8 cellular contexts compared by ENCODE assay signal in the genomic region with DNA sequence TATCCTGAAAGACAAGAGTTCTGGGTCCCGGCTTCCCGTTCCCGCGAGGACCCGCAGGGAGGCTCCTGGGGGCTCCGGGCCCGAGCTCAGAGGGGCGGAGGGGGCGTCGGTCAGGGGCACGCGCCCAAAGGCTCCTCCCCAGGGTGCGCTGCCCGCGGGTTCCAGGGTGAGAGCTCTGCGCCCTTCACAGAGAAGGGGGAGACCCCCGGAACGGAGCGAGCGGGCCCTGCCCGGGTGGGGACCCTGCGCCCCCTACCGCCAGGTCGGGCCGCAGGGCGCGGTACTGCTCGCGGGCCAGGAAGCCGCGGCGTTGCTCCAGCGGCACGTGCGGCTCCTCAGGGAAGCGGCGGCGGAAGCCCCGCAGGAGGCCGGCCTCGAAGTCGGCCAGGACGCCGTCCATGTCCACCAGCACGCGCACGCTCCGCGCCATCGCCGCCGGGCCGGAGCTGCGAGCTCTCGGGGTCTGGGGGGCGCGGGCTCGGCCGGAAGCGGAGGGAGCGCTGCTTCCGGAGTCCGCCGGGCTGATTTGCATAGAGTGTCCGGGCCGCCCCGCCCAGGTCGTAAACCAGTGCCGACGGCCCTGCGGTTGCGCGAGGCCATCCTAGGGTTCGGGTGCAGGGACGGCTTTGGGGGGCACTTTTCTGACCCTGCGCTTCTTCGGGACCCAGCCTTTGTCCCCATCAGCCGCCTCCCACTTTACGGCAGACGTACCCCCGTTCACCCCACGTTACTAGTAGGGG. TPM values are rescaled to one million over a fixed set of nuclear protein-coding genes. Genes with fewer than 3 reads are reported as not detected.
DNase-seq lines count a peak whose midpoint lies in the region; ATAC-seq and TF ChIP-seq lines count a peak whose summit lies in the region.

TSS of gene NT5C (minus strand) at position 465 of the 740 bp plus-strand sequence. CDS start at position 430, 35 bp downstream.

- H3K4me1 ChIP-seq in DND-41 (ENCODE audit: insufficient read depth, low read length), result peaks cover 34% of the 10 kb centered on the region
- H3K4me1 ChIP-seq in IMR-90 (ENCODE audit: control insufficient read depth, insufficient read depth, low read length), result no peaks in the 10 kb centered on the region; the same call in 1 of the 2 replicates
- peaks cover 24% of the 10 kb centered on the region for H3K4me1 ChIP-seq in suprapubic skin

- peak within 1 kb of the TSS; percentile 96 to 97 (median 96) for H3K4me3 Mint-ChIP-seq in nephron

- H4K20me1 ChIP-seq in DND-41 (ENCODE audit: insufficient read depth, low read length) (peaks cover 16% of the 10 kb centered on the region), IMR-90 (ENCODE audit: insufficient read depth, low read length) (peaks cover 12% of the 10 kb centered on the region; the same call in 1 of the 2 replicates)

- in situ Hi-C loops in IMR-90 (cut with MboI; ENCODE audit: low sequenced_read_pairs), result no loop called here

- H2AK9ac ChIP-seq in IMR-90 (replicated peaks; ENCODE audit: low read depth, low read length, poor library complexity), result peak within 1 kb of the TSS; percentile 68

- H3K9me3 Mint-ChIP-seq in nephron, result no peaks in the 10 kb centered on the region

- CTCF ChIA-PET in IMR-90 (lab: Yijun Ruan, JAX), result interaction anchor here (0.6 to 1.9 kb wide), 4 partner anchors 17 to 72 kb away, joined by 3 to 10 read pairs (median 6); no protein-coding TSS in a partner anchor

- peak; percentile 81 for ATAC-seq in DND-41 (ENCODE audit: insufficient read depth, low read depth)
- ATAC-seq in GM21526 (IDR thresholded peaks at IDR 0.05; ENCODE audit: low FRiP score, unreplicated experiment), result peak; percentile 58
- ATAC-seq in IMR-90 (ENCODE audit: low read depth), result peak; percentile 89

- TF ChIP-seq EP300 in suprapubic skin (IDR thresholded peaks at IDR 0.05), result no peak

- H3K36me3 ChIP-seq in DND-41 (ENCODE audit: insufficient read depth, low read length) (peaks cover 37% of the 10 kb centered on the region), IMR-90 (ENCODE audit: control insufficient read depth, insufficient read depth, low read length) (peaks cover 21% of the 10 kb centered on the region), suprapubic skin (peaks cover 17% of the 10 kb centered on the region)

- peak; percentile 81 for TF ChIP-seq CTCF in DND-41 (IDR thresholded peaks at IDR 0.05; ENCODE audit: borderline replicate concordance, extremely low read depth, low read length, poor library complexity, severe bottlenecking)
- TF ChIP-seq CTCF in IMR-90 (conservative IDR thresholded peaks at IDR 0.05; ENCODE audit: low read depth, low read length), result peak; percentile 62
- TF ChIP-seq CTCF in fibroblast of the aortic adventitia (IDR thresholded peaks at IDR 0.05; ENCODE audit: insufficient read depth, low read length), result peak; percentile 53
- TF ChIP-seq CTCF in nephron (IDR thresholded peaks at IDR 0.05; ENCODE audit: unreplicated experiment in 3 of 3), result peak; percentile 60 to 74 (median 64)
- peak; percentile 20 to 70 for TF ChIP-seq CTCF in suprapubic skin (IDR thresholded peaks at IDR 0.05)

- no peaks in the 10 kb centered on the region for H3K27me3 Mint-ChIP-seq in nephron (ENCODE audit: low read depth)

- H3K79me1 ChIP-seq in IMR-90 (ENCODE audit: low read depth in 1 of 2, low read length in 2 of 2), result peaks cover 8 to 60% of the 10 kb centered on the region in 2 experiments

- dilution Hi-C loops in IMR-90 (cut with HindIII; ENCODE audit: low sequenced_read_pairs, unreplicated experiment), result no loop called here

- peaks cover 30% of the 10 kb centered on the region for H3K79me2 ChIP-seq in DND-41 (ENCODE audit: insufficient read depth, low read length)

- POLR2A ChIA-PET in IMR-90 (lab: Charles Lee; ENCODE audit: unreplicated experiment), result interaction anchor here (0.9 kb wide), 1 partner anchor 10 kb away, joined by 4 read pairs; no protein-coding TSS in a partner anchor

- H3K36me3 Mint-ChIP-seq in nephron (ENCODE audit: low read depth), result peaks cover 30% of the 10 kb centered on the region

- H3K27ac Mint-ChIP-seq in nephron, result peak within 1 kb of the TSS; percentile 96 to 99 (median 98)

- H3K27me3 ChIP-seq in DND-41 (ENCODE audit: insufficient read depth, low read length, poor library complexity) (no peaks in the 10 kb centered on the region), IMR-90 (ENCODE audit: control insufficient read depth, insufficient read depth, low read length) (no peaks in the 10 kb centered on the region), suprapubic skin (no peaks in the 10 kb centered on the region)

- peak; percentile 41 for TF ChIP-seq RAD21 in IMR-90 (IDR thresholded peaks at IDR 0.05; ENCODE audit: low read length)

- H3K27ac ChIP-seq in DND-41 (ENCODE audit: low read length) (peak within 1 kb of the TSS; percentile 87), IMR-90 (ENCODE audit: insufficient read depth, low read length) (peak within 1 kb of the TSS; percentile 87), suprapubic skin (peak within 1 kb of the TSS; percentile 87)

- H2BK20ac ChIP-seq in IMR-90 (ENCODE audit: low read depth, low read length), result no peak within 1 kb of the TSS

- H2BK120ac ChIP-seq in IMR-90 (ENCODE audit: low read depth, low read length), result peak within 1 kb of the TSS; percentile 24; the same call in 1 of the 2 replicates

- H4K91ac ChIP-seq in IMR-90 (ENCODE audit: insufficient read depth, low read depth, low read length), result peak within 1 kb of the TSS; percentile 61

- peak within 1 kb of the TSS; percentile 78 for H3K23ac ChIP-seq in IMR-90 (ENCODE audit: low read depth, low read length)

- peak within 1 kb of the TSS; percentile 98 for H4K5ac ChIP-seq in IMR-90 (ENCODE audit: low read depth, low read length)

- peak within 1 kb of the TSS; percentile 83 for H3K4me2 ChIP-seq in DND-41 (ENCODE audit: insufficient read depth, low read length)
- peak within 1 kb of the TSS; percentile 83 for H3K4me2 ChIP-seq in IMR-90 (ENCODE audit: low read depth, low read length)

- H3K56ac ChIP-seq in IMR-90 (ENCODE audit: extremely low read depth, insufficient read depth, low read length), result 0 out of 2 replicates have a peak within 1 kb of the TSS, but pooled peaks have one; percentile 47

- H3K18ac ChIP-seq in IMR-90 (ENCODE audit: low read depth, low read length), result peak within 1 kb of the TSS; percentile 81

- peak within 1 kb of the TSS; percentile 91 for H3K14ac ChIP-seq in IMR-90 (replicated peaks; ENCODE audit: low read depth, low read length)

- H2AFZ ChIP-seq in DND-41 (ENCODE audit: low read depth, low read length), result peak within 1 kb of the TSS; percentile 99
- H2AFZ ChIP-seq in IMR-90 (replicated peaks; ENCODE audit: low read length, poor library complexity), result peak within 1 kb of the TSS; percentile 95

- DNase-seq in DND-41 (peak; percentile 76), IMR-90 (peak; percentile 61), RPMI7951 (ENCODE audit: low read depth) (peak; percentile 76), fibroblast of the aortic adventitia (ENCODE audit: low read depth) (peak; percentile 64), suprapubic skin (ENCODE audit: low spot score in 2 of 2) (peak; percentile 82 to 91)
- peak; percentile 54 for DNase-seq in activated T-helper 9 cell treated with anti-CD3 and anti-CD28 coated beads, Interleukin-2, amount 50 U/mL, for 16 hours (ENCODE audit: low read depth)

- peak within 1 kb of the TSS; percentile 92 to 97 for H4K8ac ChIP-seq in IMR-90 (ENCODE audit: low read depth in 2 of 2, low read length in 2 of 2)

- H3K9me3 ChIP-seq in DND-41 (ENCODE audit: insufficient read depth, low read length, severe bottlenecking), result no peaks in the 10 kb centered on the region
- no peaks in the 10 kb centered on the region for H3K9me3 ChIP-seq in IMR-90 (ENCODE audit: control insufficient read depth, insufficient read depth, low read length)
- no peaks in the 10 kb centered on the region for H3K9me3 ChIP-seq in suprapubic skin

- peak; percentile 54; the same call in 1 of the 2 replicates for TF ChIP-seq POLR2A in IMR-90 (IDR thresholded peaks at IDR 0.05; ENCODE audit: low read depth, low read length)
- no peak for TF ChIP-seq POLR2A in suprapubic skin (IDR thresholded peaks at IDR 0.05)

- peak within 1 kb of the TSS; percentile 71 for H2AK5ac ChIP-seq in IMR-90 (ENCODE audit: low read depth, low read length)

- H2BK5ac ChIP-seq in IMR-90 (ENCODE audit: low read depth, low read length, poor library complexity, severe bottlenecking), result peak within 1 kb of the TSS; percentile 64

- H3K9ac ChIP-seq in DND-41 (ENCODE audit: low read depth, low read length) (peak within 1 kb of the TSS; percentile 67), IMR-90 (ENCODE audit: low read depth, low read length) (peak within 1 kb of the TSS; percentile 85)

- peak within 1 kb of the TSS; percentile 8; the same call in 1 of the 3 replicates for H2BK15ac ChIP-seq in IMR-90 (ENCODE audit: low read depth, low read length)

- H3K9me1 ChIP-seq in IMR-90 (ENCODE audit: insufficient read depth, low read length), result peaks cover 12% of the 10 kb centered on the region; the same call in 1 of the 2 replicates

- BruUV-seq in IMR-90 (replicated peaks; lab: Mats Ljungman, UMichigan), result no TSS peak

- peak within 1 kb of the TSS; percentile 34 to 92 for H3K4me3 ChIP-seq in DND-41 (ENCODE audit: low read depth in 1 of 2, low read length in 2 of 2)
- H3K4me3 ChIP-seq in IMR-90 (ENCODE audit: insufficient read depth, low read depth, low read length), result peak within 1 kb of the TSS; percentile 91
- peak within 1 kb of the TSS; percentile 74 for H3K4me3 ChIP-seq in fibroblast of the aortic adventitia (ENCODE audit: low read depth, low read length)
- peak within 1 kb of the TSS; percentile 84 for H3K4me3 ChIP-seq in suprapubic skin

- intact Hi-C loops in IMR-90 (cut with micrococcal nuclease), result no loop called here

- H3K4me1 Mint-ChIP-seq in nephron, result peaks cover 7% of the 10 kb centered on the region

- 1% methylated on average over 41 of the region's 82 CpGs; no CpG with 5 or more reads in 1 of the 2 experiments for WGBS in IMR-90 (ENCODE audit: extremely low coverage in 2 of 2, insufficient read length in 1 of 2), 2 experiments
- WGBS in suprapubic skin, result 2% methylated on average over 15 of the region's 82 CpGs

- H3K4ac ChIP-seq in IMR-90 (ENCODE audit: low read depth, low read length), result peak within 1 kb of the TSS; percentile 89

TF ChIP-seq in IMR-90, 13 proteins besides CTCF, POLR2A, EP300 and RAD21 (continues in another document):
- TF ChIP-seq BHLHE40 (IDR thresholded peaks at IDR 0.05; ENCODE audit: low read depth, low read length), result peak; percentile 97
- TF ChIP-seq MXI1 (IDR thresholded peaks at IDR 0.05; ENCODE audit: borderline replicate concordance, low read depth, low read length), result peak; percentile 89
- 0 out of 2 replicates have a peak, but pooled peaks have one; percentile 27 for TF ChIP-seq SMC3 (IDR thresholded peaks at IDR 0.05; ENCODE audit: low read depth, low read length)
- TF ChIP-seq RCOR1 (IDR thresholded peaks at IDR 0.05; ENCODE audit: insufficient replicate concordance, low read length), result no peak
- no peak for TF ChIP-seq MAFK (IDR thresholded peaks at IDR 0.05; ENCODE audit: low read depth, low read length)

RNA-seq across cellular contexts. Expression of gene NT5C, which starts in this region (rescaled TPM):
- total RNA-seq in IMR-90 (2012; rRNA removed) (23.1 and 24.0 TPM in 2 replicates), fibroblast of the aortic adventitia (ENCODE audit: low replicate concordance) (39.8 and 45.2 TPM in 2 replicates), suprapubic skin (10 to 100 TPM; 58.6 to 86.7 (median 69.6) TPM)
- 44.6 and 62.1 TPM in 2 replicates for polyA plus RNA-seq in IMR-90 (2012; rRNA removed)
- 36.7 and 49.9 TPM in 2 replicates for polyA plus RNA-seq in IMR-90 (2012; cell fraction: cytosol; rRNA removed)
- 78.2 and 163 TPM in 2 replicates for polyA plus RNA-seq in IMR-90 (2012; cell fraction: nucleus; rRNA removed; ENCODE audit: low replicate concordance)
- 78.1 and 78.9 TPM in 2 replicates for total RNA-seq in RPMI7951 (2014; rRNA removed; shearing (Covaris generic))

Comparison
In these comparisons a context has a peak if more than half of its experiments do, and no peak if none do; other contexts are left out.
1. Peak in every context shown above with its lines: DNase-seq, ATAC-seq, H3K4me3 ChIP-seq and H3K27ac ChIP-seq.